Comparison of ENCODE assay signal across 25 cellular contexts in genomic region chr16:27304102-27304501, GRCh38.
"Had no signal": no experiment of that assay in that cellular context is flagged by ENCODE, and none has a peak within 500 bp of the region (broad histone marks: within the 10 kb centered on the region; RNA-seq: fewer than 3 reads in every experiment).

No MANE protein-coding gene starts in this region.

- H3K4me1 ChIP-seq: colonic mucosa, testis, tibial nerve, vagina had no signal

- H3K36me3 Mint-ChIP-seq: natural killer cell; stimulated activated effector memory CD8-positive, alpha-beta T cell treated with anti-CD3 and anti-CD28 coated beads, Interleukin-12 subunit alpha, Interleukin-12 subunit beta, amount 100 ng/mL, for 72 hours had no signal

- H3K4me3 Mint-ChIP-seq: natural killer cell; neural crest cell; stimulated activated effector memory CD8-positive, alpha-beta T cell treated with anti-CD3 and anti-CD28 coated beads, Interleukin-12 subunit alpha, Interleukin-12 subunit beta, amount 100 ng/mL, for 72 hours; stimulated activated naive CD8-positive, alpha-beta T cell treated with anti-CD3 and anti-CD28 coated beads, Interleukin-15, amount 100 ng/mL, for 72 hours had no signal

- H3K27me3 ChIP-seq: colonic mucosa, esophagus squamous epithelium, gastroesophageal sphincter, ovary, testis, tibial nerve, upper lobe of right lung, vagina had no signal

- H3K9me3 ChIP-seq: colonic mucosa, esophagus squamous epithelium, gastroesophageal sphincter, mucosa of descending colon, ovary, testis, upper lobe of right lung, vagina had no signal

- H3K27ac ChIP-seq: colonic mucosa, epithelial cell of prostate, gastroesophageal sphincter, ovary, testis, tibial nerve, upper lobe of right lung, vagina had no signal

- H3K4me3 ChIP-seq: colonic mucosa, esophagus squamous epithelium, gastroesophageal sphincter, mucosa of descending colon, ovary, smooth muscle cell, testis, tibial nerve, upper lobe of right lung, vagina had no signal

- ATAC-seq: gastroesophageal sphincter; left lobe of liver; mucosa of descending colon; natural killer cell; right cardiac atrium; stimulated activated effector memory CD8-positive, alpha-beta T cell treated with anti-CD3 and anti-CD28 coated beads, Interleukin-12 subunit alpha, Interleukin-12 subunit beta, amount 100 ng/mL, for 72 hours; stimulated activated naive CD8-positive, alpha-beta T cell treated with anti-CD3 and anti-CD28 coated beads, Interleukin-15, amount 100 ng/mL, for 72 hours; upper lobe of right lung had no signal

- H3K36me3 ChIP-seq: colonic mucosa, esophagus squamous epithelium, gastroesophageal sphincter, ovary, tibial nerve, upper lobe of right lung, vagina had no signal

- H3K4me2 ChIP-seq: smooth muscle cell had no signal

- DNase-seq: colonic mucosa; effector memory CD4-positive, alpha-beta T cell; esophagus squamous epithelium; foreskin fibroblast; glutamatergic neuron; islet precursor cell; mammary epithelial cell; mucosa of descending colon; natural killer cell; nucleus accumbens; ovary; right cardiac atrium; stimulated activated CD4-positive, alpha-beta T cell treated with anti-CD3 and anti-CD28 coated beads, Interleukin-4, amount 100 ng/mL, for 1 hour; stimulated activated CD8-positive, alpha-beta memory T cell treated with anti-CD3 and anti-CD28 coated beads, Interleukin-4, amount 100 ng/mL, for 48 hours; stimulated activated naive CD8-positive, alpha-beta T cell treated with anti-CD3 and anti-CD28 coated beads, Interleukin-15, amount 100 ng/mL, for 72 hours; testis; upper lobe of right lung had no signal

- H3K27ac Mint-ChIP-seq: natural killer cell; stimulated activated effector memory CD8-positive, alpha-beta T cell treated with anti-CD3 and anti-CD28 coated beads, Interleukin-12 subunit alpha, Interleukin-12 subunit beta, amount 100 ng/mL, for 72 hours; stimulated activated naive CD8-positive, alpha-beta T cell treated with anti-CD3 and anti-CD28 coated beads, Interleukin-15, amount 100 ng/mL, for 72 hours had no signal
